Comparison of ENCODE assay signal across 9 cellular contexts in genomic region chrX:48003367-48003757, GRCh38. TPM values are rescaled to one million over a fixed set of nuclear protein-coding genes. Genes with fewer than 3 reads are reported as not detected.
DNase-seq lines count a peak whose midpoint lies in the region; TF ChIP-seq lines count a peak whose summit lies in the region.
"Had no signal": no experiment of that assay in that cellular context is flagged by ENCODE, and none has a peak within 500 bp of the region (broad histone marks: within the 10 kb centered on the region; RNA-seq: fewer than 3 reads in every experiment).

No MANE protein-coding gene starts in this region.

- H3K4me3 ChIP-seq in HFF-Myc (replicated peaks; ENCODE audit: low read depth, low read length): peak overlapping the region; percentile 66

- H3K27ac Mint-ChIP-seq in activated CD4-positive, alpha-beta memory T cell treated with anti-CD3 and anti-CD28 coated beads, Interleukin-2, amount 10 ng/mL, durations not matched to agents 7 days and 5 days: peak overlapping the region; percentile 94
- peak overlapping the region; percentile 94 for H3K27ac Mint-ChIP-seq in progenitor cell of endocrine pancreas

- CTCF ChIA-PET in activated CD4-positive, alpha-beta memory T cell treated with anti-CD3 and anti-CD28 coated beads, Interleukin-2, amount 10 ng/mL, durations not matched to agents 7 days and 5 days (lab: Charles Lee): no interaction called here

- no peaks in the 10 kb centered on the region for H3K27me3 Mint-ChIP-seq in activated CD4-positive, alpha-beta memory T cell treated with anti-CD3 and anti-CD28 coated beads, Interleukin-2, amount 10 ng/mL, durations not matched to agents 7 days and 5 days
- no peaks in the 10 kb centered on the region for H3K27me3 Mint-ChIP-seq in progenitor cell of endocrine pancreas

- peaks cover 37% of the 10 kb centered on the region for H3K36me3 Mint-ChIP-seq in activated CD4-positive, alpha-beta memory T cell treated with anti-CD3 and anti-CD28 coated beads, Interleukin-2, amount 10 ng/mL, durations not matched to agents 7 days and 5 days (ENCODE audit: low read depth)
- H3K36me3 Mint-ChIP-seq in progenitor cell of endocrine pancreas (ENCODE audit: insufficient read depth): peaks cover 11% of the 10 kb centered on the region

- POLR2A ChIA-PET in activated CD4-positive, alpha-beta memory T cell treated with anti-CD3 and anti-CD28 coated beads, Interleukin-2, amount 10 ng/mL, durations not matched to agents 7 days and 5 days (lab: Charles Lee): no interaction called here

- peak; percentile 27 for DNase-seq in D341Med (ENCODE audit: low spot score)
- DNase-seq in HFF-Myc (ENCODE audit: extremely low read depth, low read depth): no peak
- peak; percentile 21 for DNase-seq in activated CD4-positive, alpha-beta memory T cell treated with anti-CD3 and anti-CD28 coated beads, Interleukin-2, amount 10 ng/mL, durations not matched to agents 7 days and 5 days
- DNase-seq in germinal center (ENCODE audit: low spot score): peak; percentile 18
- DNase-seq in progenitor cell of endocrine pancreas (ENCODE audit: low spot score, unreplicated experiment): no peak
- DNase-seq in NCI-H1092 treated with DMSO at 0.1 percent for 48 hours (lab: John Stamatoyannopoulos, UW): no peak
- no peak for DNase-seq in dermis blood vessel endothelial cell
- DNase-seq in NCI-H1436 treated with DMSO at 0.1 percent for 48 hours (lab: John Stamatoyannopoulos, UW): no peak

- peak overlapping the region; percentile 90 for H3K4me3 Mint-ChIP-seq in activated CD4-positive, alpha-beta memory T cell treated with anti-CD3 and anti-CD28 coated beads, Interleukin-2, amount 10 ng/mL, durations not matched to agents 7 days and 5 days
- peak overlapping the region; percentile 88 for H3K4me3 Mint-ChIP-seq in progenitor cell of endocrine pancreas (ENCODE audit: low read depth)

- peaks cover 22% of the 10 kb centered on the region for H3K4me1 Mint-ChIP-seq in activated CD4-positive, alpha-beta memory T cell treated with anti-CD3 and anti-CD28 coated beads, Interleukin-2, amount 10 ng/mL, durations not matched to agents 7 days and 5 days
- peaks cover 7% of the 10 kb centered on the region for H3K4me1 Mint-ChIP-seq in progenitor cell of endocrine pancreas (ENCODE audit: low read depth)

- H3K9me3 Mint-ChIP-seq in activated CD4-positive, alpha-beta memory T cell treated with anti-CD3 and anti-CD28 coated beads, Interleukin-2, amount 10 ng/mL, durations not matched to agents 7 days and 5 days: no peaks in the 10 kb centered on the region
- peaks cover 5% of the 10 kb centered on the region for H3K9me3 Mint-ChIP-seq in progenitor cell of endocrine pancreas (ENCODE audit: low read depth)

- TF ChIP-seq CTCF in HFF-Myc (IDR thresholded peaks at IDR 0.05; ENCODE audit: low read depth, low read length, missing control alignments) (no peak), progenitor cell of endocrine pancreas (IDR thresholded peaks at IDR 0.05; ENCODE audit: unreplicated experiment) (no peak)

RNA-seq across cellular contexts. Expression of gene ZNF182, which starts 0.4 kb away (rescaled TPM):
- 1 to 10 TPM; 8.6 to 9.1 TPM for total RNA-seq in activated CD4-positive, alpha-beta memory T cell treated with anti-CD3 and anti-CD28 coated beads, Interleukin-2, amount 10 ng/mL, durations not matched to agents 7 days and 5 days
- 11.0 TPM in 2 replicates for total RNA-seq in progenitor cell of endocrine pancreas
- total RNA-seq in dermis blood vessel endothelial cell: 4.9 and 5.3 TPM in 2 replicates

RNA-seq across cellular contexts. Expression of gene SPACA5, which starts 3.4 kb away (rescaled TPM):
- total RNA-seq in activated CD4-positive, alpha-beta memory T cell treated with anti-CD3 and anti-CD28 coated beads, Interleukin-2, amount 10 ng/mL, durations not matched to agents 7 days and 5 days: not detected
- total RNA-seq in progenitor cell of endocrine pancreas (not detected in 2 replicates), dermis blood vessel endothelial cell (not detected in 2 replicates)
- total RNA-seq: M059J had no signal

Comparison
In these comparisons a context has a peak if more than half of its experiments do, and no peak if none do; other contexts are left out.
1. DNase-seq: peak in D341Med (single experiment), activated CD4-positive, alpha-beta memory T cell treated with anti-CD3 and anti-CD28 coated beads, Interleukin-2, amount 10 ng/mL, durations not matched to agents 7 days and 5 days (single experiment) and germinal center (single experiment); none in HFF-Myc (single experiment), progenitor cell of endocrine pancreas (single experiment), NCI-H1092 treated with DMSO at 0.1 percent for 48 hours (single experiment), dermis blood vessel endothelial cell (single experiment) and NCI-H1436 treated with DMSO at 0.1 percent for 48 hours (single experiment).